Comparison of ENCODE assay signal across 15 cellular contexts in the genomic region with DNA sequence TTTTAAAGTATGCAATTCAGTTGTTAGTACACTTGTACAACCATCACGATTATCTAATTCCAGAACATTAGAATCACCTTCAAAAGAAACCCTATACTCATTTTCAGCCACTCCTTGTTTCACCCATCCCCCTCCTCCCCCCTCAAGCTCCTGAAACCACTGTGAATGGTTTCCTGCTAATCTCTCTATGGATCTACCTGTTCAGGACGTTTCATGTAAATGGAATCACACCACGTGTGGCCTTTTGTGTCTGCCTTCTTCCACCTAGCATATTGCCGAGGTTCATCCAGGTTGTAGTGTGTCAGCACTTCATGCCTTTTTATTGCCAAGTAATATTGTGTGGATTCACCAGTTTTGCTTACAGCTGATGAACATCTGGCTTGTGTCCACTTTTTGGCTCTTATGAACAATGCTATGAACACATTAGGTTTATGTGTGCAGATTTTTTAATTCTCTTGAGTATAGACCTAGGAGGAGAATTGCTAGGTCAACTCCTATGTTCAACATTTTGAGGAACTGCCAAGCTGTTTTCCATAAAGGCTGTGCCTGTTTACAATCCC. TPM values are rescaled to one million over a fixed set of nuclear protein-coding genes. Genes with fewer than 3 reads are reported as not detected.
A peak's percentile ranks its signal among the peaks of the same experiment; 100 is the strongest.
DNase-seq lines count a peak whose midpoint lies in the region; ATAC-seq and TF ChIP-seq lines count a peak whose summit lies in the region.
"Had no signal": no experiment of that assay in that cellular context is flagged by ENCODE, and none has a peak within 500 bp of the region (broad histone marks: within the 10 kb centered on the region; RNA-seq: fewer than 3 reads in every experiment).

No MANE protein-coding gene starts in this region.

- H3K4me1 Mint-ChIP-seq in activated T-cell treated with anti-CD3 and anti-CD28 coated beads, Interleukin-2, amount 50 U/mL, for 24 hours (ENCODE audit: low read depth) = no peaks in the 10 kb centered on the region
- H3K4me1 Mint-ChIP-seq: CD8-positive, alpha-beta memory T cell had no signal

- 44 to 48% methylated on average over 4 of the region's 4 CpGs for WGBS in heart right ventricle, 2 donors

- peak; percentile 54 to 56 for DNase-seq in NCI-H526 (lab: John Stamatoyannopoulos, UW)
- no peak for DNase-seq in NCI-H526 treated with DMSO at 0.1 percent for 48 hours (lab: John Stamatoyannopoulos, UW)
- peak; percentile 19 for DNase-seq in adipocyte (ENCODE audit: low read depth)
- peak; percentile 22 for DNase-seq in fibroblast of pulmonary artery (ENCODE audit: low read depth)
- DNase-seq in activated T-cell treated with anti-CD3 and anti-CD28 coated beads, Interleukin-2, amount 50 U/mL, for 24 hours = no peak
- DNase-seq in MM.1S = no peak
- DNase-seq in heart right ventricle = no peak
- DNase-seq: CD8-positive, alpha-beta memory T cell; DND-41; NCI-H1436; NCI-H2029 treated with DMSO at 0.1 percent for 48 hours had no signal

- H3K4me3 ChIP-seq in HEK293 (ENCODE audit: low read depth, low read length) = no peak overlapping the region
- no peak overlapping the region for H3K4me3 ChIP-seq in adipocyte (ENCODE audit: low read length)
- H3K4me3 ChIP-seq in fibroblast of pulmonary artery (replicated peaks; ENCODE audit: low read depth, low read length) = no peak overlapping the region
- H3K4me3 ChIP-seq in MM.1S (ENCODE audit: low read length) = no peak overlapping the region
- H3K4me3 ChIP-seq in heart right ventricle = no peak overlapping the region
- H3K4me3 ChIP-seq: BLaER1 treated with 17β-estradiol and CSF1 and Interleukin-3, amounts not matched to agents 10 nM and 100 nM; SJSA1 had no signal

- H3K4me3 Mint-ChIP-seq in activated T-cell treated with anti-CD3 and anti-CD28 coated beads, Interleukin-2, amount 50 U/mL, for 24 hours = no peak overlapping the region
- H3K4me3 Mint-ChIP-seq: CD8-positive, alpha-beta memory T cell had no signal

- H3K4me1 ChIP-seq in HEK293 (ENCODE audit: control insufficient read depth, insufficient read depth, low read length) (no peaks in the 10 kb centered on the region), adipocyte (ENCODE audit: control insufficient read depth, insufficient read depth, low read length) (peaks cover 11% of the 10 kb centered on the region), MM.1S (ENCODE audit: low read length) (peaks cover 8% of the 10 kb centered on the region; the same call in 1 of the 2 replicates), heart right ventricle (no peaks in the 10 kb centered on the region)
- H3K4me1 ChIP-seq: BLaER1 treated with 17β-estradiol and CSF1 and Interleukin-3, amounts not matched to agents 10 nM and 100 nM; SJSA1 had no signal

- CTCF ChIA-PET in HEK293 (lab: Yijun Ruan, JAX) = interaction anchor here (0.7 to 1.0 kb wide), 2 partner anchors 12 to 121 kb away, joined by 3 to 4 read pairs; no protein-coding TSS in a partner anchor

- H3K27ac Mint-ChIP-seq in activated T-cell treated with anti-CD3 and anti-CD28 coated beads, Interleukin-2, amount 50 U/mL, for 24 hours = no peak overlapping the region

- H2AFZ ChIP-seq in MM.1S (ENCODE audit: low read length) = no peak overlapping the region

- no peaks in the 10 kb centered on the region for H4K20me1 ChIP-seq in MM.1S (ENCODE audit: insufficient read depth, low read length)

- POLR2A ChIA-PET in HEK293 (lab: Yijun Ruan, JAX) = no interaction called here

- H3K9me3 Mint-ChIP-seq in activated T-cell treated with anti-CD3 and anti-CD28 coated beads, Interleukin-2, amount 50 U/mL, for 24 hours = no peaks in the 10 kb centered on the region
- H3K9me3 Mint-ChIP-seq: CD8-positive, alpha-beta memory T cell had no signal

- TF ChIP-seq CTCF in HEK293 (tag by site-specific recombination; IDR thresholded peaks at IDR 0.05) (no peak), fibroblast of pulmonary artery (IDR thresholded peaks at IDR 0.05; ENCODE audit: low read length, missing control alignments) (no peak), MM.1S (IDR thresholded peaks at IDR 0.05; ENCODE audit: low read length) (no peak), heart right ventricle (IDR thresholded peaks at IDR 0.05) (no peak)

- H3K27me3 Mint-ChIP-seq in activated T-cell treated with anti-CD3 and anti-CD28 coated beads, Interleukin-2, amount 50 U/mL, for 24 hours = peaks cover 16% of the 10 kb centered on the region

- H3K9ac ChIP-seq in adipocyte (ENCODE audit: low read length) (no peak overlapping the region), MM.1S (ENCODE audit: low read length) (no peak overlapping the region)
- H3K9ac ChIP-seq: BLaER1 treated with 17β-estradiol and CSF1 and Interleukin-3, amounts not matched to agents 10 nM and 100 nM had no signal

- H3K27ac ChIP-seq in HEK293 (ENCODE audit: extremely low read depth, low read depth, low read length) (no peak overlapping the region), MM.1S (ENCODE audit: low read length) (no peak overlapping the region), heart right ventricle (no peak overlapping the region)
- H3K27ac ChIP-seq: BLaER1 treated with 17β-estradiol and CSF1 and Interleukin-3, amounts not matched to agents 10 nM and 100 nM; SJSA1 had no signal

- no peak for ATAC-seq in heart right ventricle
- ATAC-seq: HCT116 had no signal

- H3K9me2 ChIP-seq in MM.1S (replicated peaks; ENCODE audit: insufficient read depth, low read length) = no peaks in the 10 kb centered on the region

- H3K4me2 ChIP-seq in MM.1S (ENCODE audit: low read depth, low read length) = no peak overlapping the region
- H3K4me2 ChIP-seq: BLaER1 treated with 17β-estradiol and CSF1 and Interleukin-3, amounts not matched to agents 10 nM and 100 nM had no signal

- no peaks in the 10 kb centered on the region for H3K27me3 ChIP-seq in adipocyte (replicated peaks; ENCODE audit: control insufficient read depth, insufficient read depth, low read length)
- H3K27me3 ChIP-seq in MM.1S (replicated peaks; ENCODE audit: insufficient read depth, low read length) = peaks cover 34% of the 10 kb centered on the region
- H3K27me3 ChIP-seq in heart right ventricle = peaks cover 0 to 3% (median 0%) of the 10 kb centered on the region in 7 donors
- H3K27me3 ChIP-seq: BLaER1 treated with 17β-estradiol and CSF1 and Interleukin-3, amounts not matched to agents 10 nM and 100 nM had no signal

- intact Hi-C loops in heart right ventricle (cut with DNase I) = no loop called here

- H3K36me3 Mint-ChIP-seq in activated T-cell treated with anti-CD3 and anti-CD28 coated beads, Interleukin-2, amount 50 U/mL, for 24 hours (ENCODE audit: low read depth) = peaks cover 17% of the 10 kb centered on the region

- H3K9me3 ChIP-seq in HEK293 (ENCODE audit: control insufficient read depth, insufficient read depth, low read depth, low read length) (no peaks in the 10 kb centered on the region), adipocyte (ENCODE audit: control insufficient read depth, low read length) (no peaks in the 10 kb centered on the region), MM.1S (replicated peaks; ENCODE audit: insufficient read depth, low read length) (no peaks in the 10 kb centered on the region), heart right ventricle (no peaks in the 10 kb centered on the region)
- H3K9me3 ChIP-seq: BLaER1 treated with 17β-estradiol and CSF1 and Interleukin-3, amounts not matched to agents 10 nM and 100 nM; SJSA1 had no signal

- H3K79me2 ChIP-seq in MM.1S (ENCODE audit: low read length) = no peaks in the 10 kb centered on the region

- H3F3A ChIP-seq in MM.1S (ENCODE audit: insufficient read depth, low read length) = no peaks in the 10 kb centered on the region; the same call in 1 of the 2 replicates

- H3K36me3 ChIP-seq in HEK293 (ENCODE audit: control insufficient read depth in 2 of 2, insufficient read depth in 1 of 2, low read length in 2 of 2) (peaks cover 15 to 19% of the 10 kb centered on the region in 2 experiments), adipocyte (ENCODE audit: control insufficient read depth, insufficient read depth, low read length, severe bottlenecking) (peaks cover 13% of the 10 kb centered on the region), MM.1S (replicated peaks; ENCODE audit: insufficient read depth, low read length) (no peaks in the 10 kb centered on the region; the same call in 1 of the 2 replicates), heart right ventricle (peaks cover 0 to 21% (median 9%) of the 10 kb centered on the region in 9 donors)

TF ChIP-seq in HEK293, 187 proteins besides CTCF, POLR2A, EP300 and RAD21:
- no peak for TF ChIP-seq ZNF157 (tag by site-specific recombination; IDR thresholded peaks at IDR 0.05)
- TF ChIP-seq, protein P1, sequence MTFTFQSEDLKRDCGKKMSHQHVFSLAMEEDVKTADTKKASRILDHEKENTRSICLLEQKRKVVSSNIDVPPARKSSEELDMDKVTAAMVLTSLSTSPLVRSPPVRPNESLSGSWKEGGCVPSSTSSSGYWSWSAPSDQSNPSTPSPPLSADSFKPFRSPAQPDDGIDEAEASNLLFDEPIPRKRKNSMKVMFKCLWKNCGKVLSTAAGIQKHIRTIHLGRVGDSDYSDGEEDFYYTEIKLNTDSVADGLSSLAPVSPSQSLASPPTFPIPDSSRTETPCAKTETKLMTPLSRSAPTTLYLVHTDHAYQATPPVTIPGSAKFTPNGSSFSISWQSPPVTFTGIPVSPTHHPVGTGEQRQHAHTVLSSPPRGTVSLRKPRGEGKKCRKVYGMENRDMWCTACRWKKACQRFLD (tag by site-specific recombination; IDR thresholded peaks at IDR 0.05) = no peak
- TF ChIP-seq ZNF600 (tag by site-specific recombination; IDR thresholded peaks at IDR 0.05) = peak; percentile 45; the same call in 1 of the 2 replicates

RNA-seq across cellular contexts. Expression of a gene that starts 17.8 kb away (rescaled TPM):
- total RNA-seq in heart right ventricle = 10 to 100 TPM; 26.5 to 40.2 (median 34.3) TPM
- polyA plus RNA-seq in heart right ventricle = 10 to 100 TPM; 16.2 to 51.0 TPM

RNA-seq across cellular contexts. Expression of a gene that starts 27.7 kb away (rescaled TPM):
- total RNA-seq in heart right ventricle = 10 to 100 TPM; 29.6 to 67.7 (median 52.1) TPM
- 10 to 100 TPM; 26.4 to 41.0 TPM for polyA plus RNA-seq in heart right ventricle

RNA-seq across cellular contexts. Expression of a gene that starts 40.7 kb away (rescaled TPM):
- total RNA-seq in heart right ventricle = under 1 TPM in 4 of 10 donors, not detected in 6; 0.11 to 0.33 (median 0.14) TPM
- under 1 TPM; 0.12 to 0.22 TPM for polyA plus RNA-seq in heart right ventricle
- total RNA-seq: CD8-positive, alpha-beta memory T cell; SJSA1 had no signal
- polyA plus RNA-seq: CD8-positive, alpha-beta memory T cell had no signal

Comparison
In these comparisons a context has a peak if more than half of its experiments do, and no peak if none do; other contexts are left out.
1. DNase-seq: peak in NCI-H526 (2 of 2), adipocyte (single experiment) and fibroblast of pulmonary artery (single experiment); none in NCI-H526 treated with DMSO at 0.1 percent for 48 hours (single experiment), activated T-cell treated with anti-CD3 and anti-CD28 coated beads, Interleukin-2, amount 50 U/mL, for 24 hours (single experiment), MM.1S (single experiment) and heart right ventricle (0 of 2).